8 cellular contexts compared by ENCODE assay signal in the genomic region with DNA sequence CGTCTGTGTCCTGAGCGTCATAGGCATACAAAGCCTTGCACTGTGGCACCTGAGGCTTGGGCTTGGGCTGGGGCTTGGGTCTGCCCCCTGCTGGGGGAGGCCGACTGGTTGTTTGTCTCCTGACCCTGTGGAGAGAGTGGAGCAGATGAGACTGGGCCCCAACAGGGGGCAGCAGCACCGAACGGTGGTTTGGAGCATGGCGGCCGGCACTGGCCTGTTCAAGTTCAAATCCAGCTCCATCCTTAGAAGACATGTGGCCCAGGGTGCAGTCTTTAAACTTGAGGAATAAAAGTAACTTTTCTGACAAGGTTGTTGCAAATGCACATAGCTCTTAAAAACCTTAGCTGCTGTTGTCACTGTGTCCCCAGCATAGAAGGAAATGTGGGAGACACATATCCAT. TPM values are rescaled to one million over a fixed set of nuclear protein-coding genes. Genes with fewer than 3 reads are reported as not detected.
DNase-seq lines count a peak whose midpoint lies in the region; ATAC-seq, FAIRE-seq and TF ChIP-seq lines count a peak whose summit lies in the region.

No MANE protein-coding gene starts in this region.

- intact Hi-C loops in kidney (cut with DNase I), result no loop called here

- peaks cover 8 to 15% of the 10 kb centered on the region in 2 donors for H3K36me3 ChIP-seq in kidney (ENCODE audit: control insufficient read depth in 1 of 2, insufficient read depth in 2 of 2, low read length in 2 of 2)

- H3K27me3 Mint-ChIP-seq in T-helper 1 cell treated with Interleukin-12 subunit alpha and Interleukin-12 subunit beta and Interleukin-4 antibody, amounts not matched to agents 30 μg/mL and 1 μg/mL, for 36 hours (ENCODE audit: low read depth), result no peaks in the 10 kb centered on the region

- H3K4me3 ChIP-seq in astrocyte of the spinal cord (ENCODE audit: low read depth, low read length) (no peak overlapping the region), kidney (ENCODE audit: low read length in 2 of 2) (no peak overlapping the region)

- FAIRE-seq in kidney (lab: Jason Lieb, UNC), result no peak

- no peaks in the 10 kb centered on the region for H3K9me3 ChIP-seq in kidney (ENCODE audit: control insufficient read depth in 1 of 2, low read length in 2 of 2)

- no peak overlapping the region for H3K9ac ChIP-seq in kidney (ENCODE audit: low read length in 2 of 2)

- no peak overlapping the region for H3K27ac ChIP-seq in kidney (ENCODE audit: low read depth in 2 of 2, low read length in 2 of 2)

- peaks cover 48% of the 10 kb centered on the region for H3K36me3 Mint-ChIP-seq in T-helper 1 cell treated with Interleukin-12 subunit alpha and Interleukin-12 subunit beta and Interleukin-4 antibody, amounts not matched to agents 30 μg/mL and 1 μg/mL, for 36 hours (ENCODE audit: low read depth)

- H3K4me1 Mint-ChIP-seq in T-helper 1 cell treated with Interleukin-12 subunit alpha and Interleukin-12 subunit beta and Interleukin-4 antibody, amounts not matched to agents 30 μg/mL and 1 μg/mL, for 36 hours (ENCODE audit: low read depth), result peaks cover 40% of the 10 kb centered on the region

- TF ChIP-seq CTCF in astrocyte of the spinal cord (IDR thresholded peaks at IDR 0.05; ENCODE audit: low read depth, low read length), result peak; percentile 59
- TF ChIP-seq CTCF in kidney (IDR thresholded peaks at IDR 0.05; ENCODE audit: borderline replicate concordance, extremely low read depth, insufficient read depth), result peak; percentile 25

- no peaks in the 10 kb centered on the region for H3K9me3 Mint-ChIP-seq in T-helper 1 cell treated with Interleukin-12 subunit alpha and Interleukin-12 subunit beta and Interleukin-4 antibody, amounts not matched to agents 30 μg/mL and 1 μg/mL, for 36 hours

- H3K27ac Mint-ChIP-seq in T-helper 1 cell treated with Interleukin-12 subunit alpha and Interleukin-12 subunit beta and Interleukin-4 antibody, amounts not matched to agents 30 μg/mL and 1 μg/mL, for 36 hours, result peak overlapping the region; percentile 43

- in situ Hi-C loops in astrocyte of the spinal cord (cut with HindIII; ENCODE audit: low sequenced_read_pairs), result no loop called here

- H3K4me1 ChIP-seq in kidney (ENCODE audit: control insufficient read depth in 1 of 2, insufficient read depth in 1 of 2, low read depth in 1 of 2, low read length in 2 of 2), result peaks cover 2 to 3% of the 10 kb centered on the region in 2 donors

- DNase-seq in NCI-H1694 (lab: John Stamatoyannopoulos, UW), result peak; percentile 8
- DNase-seq in NCI-H1694 treated with DMSO at 0.1 percent for 48 hours (lab: John Stamatoyannopoulos, UW), result no peak
- peak; percentile 30 for DNase-seq in astrocyte of the spinal cord (ENCODE audit: low read depth, low spot score)
- no peak for DNase-seq in kidney
- peak; percentile 34 to 37 for DNase-seq in stimulated activated CD8-positive, alpha-beta memory T cell treated with anti-CD3 and anti-CD28 coated beads, Interleukin-2, amount 100 ng/mL, for 48 hours (ENCODE audit: low read depth in 2 of 2)
- DNase-seq in pons (ENCODE audit: low spot score), result no peak

- H3K4me3 Mint-ChIP-seq in T-helper 1 cell treated with Interleukin-12 subunit alpha and Interleukin-12 subunit beta and Interleukin-4 antibody, amounts not matched to agents 30 μg/mL and 1 μg/mL, for 36 hours, result no peak overlapping the region

- ATAC-seq in HG03439 (IDR thresholded peaks at IDR 0.05; ENCODE audit: unreplicated experiment), result peak; percentile 71

RNA-seq across cellular contexts. Expression of a gene that starts 33.3 kb away (rescaled TPM):
- 0.94 TPM for total RNA-seq in kidney
- polyA plus RNA-seq in kidney (ENCODE audit: insufficient read depth, low read depth, low replicate concordance), result 0.26 TPM

Comparison
In these comparisons a context has a peak if more than half of its experiments do, and no peak if none do; other contexts are left out.
1. DNase-seq: peak in NCI-H1694 (single experiment), astrocyte of the spinal cord (single experiment) and stimulated activated CD8-positive, alpha-beta memory T cell treated with anti-CD3 and anti-CD28 coated beads, Interleukin-2, amount 100 ng/mL, for 48 hours (2 of 2); none in NCI-H1694 treated with DMSO at 0.1 percent for 48 hours (single experiment), kidney (single experiment) and pons (single experiment).